In the genomic region with DNA sequence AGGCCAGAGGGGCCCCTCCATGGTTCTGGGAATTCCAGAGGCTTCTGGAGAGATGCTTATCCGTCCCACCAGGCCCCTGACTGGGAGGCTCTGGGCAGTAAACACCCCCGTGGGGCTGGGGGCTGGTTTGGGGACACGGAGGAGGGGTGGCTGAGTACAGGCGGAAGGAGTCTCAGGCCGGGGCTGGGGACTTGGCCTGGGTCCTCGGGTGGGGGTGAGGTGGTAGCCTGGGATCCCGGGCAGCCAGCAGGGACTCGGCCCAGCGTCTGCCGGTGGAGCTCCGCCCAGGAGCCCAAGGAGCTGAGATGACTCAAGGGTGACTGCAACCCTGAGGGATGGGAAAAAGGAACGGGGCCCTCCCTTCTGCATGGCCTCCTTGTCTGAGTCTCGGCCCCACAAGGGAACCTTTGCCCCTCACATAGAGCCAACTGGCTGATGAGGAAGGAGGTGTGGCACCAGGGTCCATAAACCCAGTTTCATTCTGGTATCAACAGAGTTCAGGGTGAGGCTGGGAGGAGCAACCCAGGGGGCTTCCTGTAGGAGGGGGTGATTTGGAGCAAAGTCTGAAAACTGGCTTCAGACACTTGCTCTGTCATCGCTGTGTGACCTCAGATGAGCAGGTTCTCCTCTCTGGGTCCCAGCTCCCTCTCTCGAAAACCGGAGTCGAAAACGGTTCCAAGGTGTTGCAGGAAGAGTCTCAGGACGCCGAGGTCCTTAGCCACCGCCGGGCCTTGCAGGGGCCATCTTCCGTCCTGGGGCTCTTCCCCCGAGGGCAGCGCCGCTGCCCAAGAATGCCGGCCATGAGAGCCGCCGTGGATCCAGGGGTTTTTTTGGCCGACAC, we compare ENCODE assay signal across 1 cellular context.
TF ChIP-seq lines count a peak whose summit lies in the region.

No MANE protein-coding gene starts in this region.

TF ChIP-seq in HepG2, 621 proteins besides CTCF, POLR2A, EP300 and RAD21:
- TF ChIP-seq ZMYM3 (CRISPR knock-in tag; IDR thresholded peaks at IDR 0.05): peak; percentile 93
- TF ChIP-seq ZFP36 (IDR thresholded peaks at IDR 0.05; ENCODE audit: borderline replicate concordance, low read depth, low read length, partially characterized antibody): peak; percentile 96
- TF ChIP-seq ZNF543 (CRISPR knock-in tag; IDR thresholded peaks at IDR 0.05): 0 out of 2 replicates have a peak, but pooled peaks have one; percentile 15
- TF ChIP-seq DPF2 (CRISPR knock-in tag; IDR thresholded peaks at IDR 0.05; ENCODE audit: borderline replicate concordance, low read depth): 0 out of 2 replicates have a peak, but pooled peaks have one; percentile 39
- TF ChIP-seq ZSCAN29 (CRISPR knock-in tag; conservative IDR thresholded peaks at IDR 0.05): peak; percentile 85; the same call in 1 of the 2 replicates
- peak; percentile 90 for TF ChIP-seq ZNF768 (CRISPR knock-in tag; IDR thresholded peaks at IDR 0.05)
- peak; percentile 30 for TF ChIP-seq TEAD3 (CRISPR knock-in tag; optimal IDR thresholded peaks at IDR 0.05; ENCODE audit: borderline replicate concordance)
- TF ChIP-seq ZNF280D (CRISPR knock-in tag; IDR thresholded peaks at IDR 0.05): 0 out of 2 replicates have a peak, but pooled peaks have one; percentile 44
- no peak for TF ChIP-seq RNF2 (conservative IDR thresholded peaks at IDR 0.05; ENCODE audit: low read depth)
- TF ChIP-seq RXRB (CRISPR knock-in tag; IDR thresholded peaks at IDR 0.05; ENCODE audit: borderline replicate concordance): no peak
- TF ChIP-seq, protein P1, sequence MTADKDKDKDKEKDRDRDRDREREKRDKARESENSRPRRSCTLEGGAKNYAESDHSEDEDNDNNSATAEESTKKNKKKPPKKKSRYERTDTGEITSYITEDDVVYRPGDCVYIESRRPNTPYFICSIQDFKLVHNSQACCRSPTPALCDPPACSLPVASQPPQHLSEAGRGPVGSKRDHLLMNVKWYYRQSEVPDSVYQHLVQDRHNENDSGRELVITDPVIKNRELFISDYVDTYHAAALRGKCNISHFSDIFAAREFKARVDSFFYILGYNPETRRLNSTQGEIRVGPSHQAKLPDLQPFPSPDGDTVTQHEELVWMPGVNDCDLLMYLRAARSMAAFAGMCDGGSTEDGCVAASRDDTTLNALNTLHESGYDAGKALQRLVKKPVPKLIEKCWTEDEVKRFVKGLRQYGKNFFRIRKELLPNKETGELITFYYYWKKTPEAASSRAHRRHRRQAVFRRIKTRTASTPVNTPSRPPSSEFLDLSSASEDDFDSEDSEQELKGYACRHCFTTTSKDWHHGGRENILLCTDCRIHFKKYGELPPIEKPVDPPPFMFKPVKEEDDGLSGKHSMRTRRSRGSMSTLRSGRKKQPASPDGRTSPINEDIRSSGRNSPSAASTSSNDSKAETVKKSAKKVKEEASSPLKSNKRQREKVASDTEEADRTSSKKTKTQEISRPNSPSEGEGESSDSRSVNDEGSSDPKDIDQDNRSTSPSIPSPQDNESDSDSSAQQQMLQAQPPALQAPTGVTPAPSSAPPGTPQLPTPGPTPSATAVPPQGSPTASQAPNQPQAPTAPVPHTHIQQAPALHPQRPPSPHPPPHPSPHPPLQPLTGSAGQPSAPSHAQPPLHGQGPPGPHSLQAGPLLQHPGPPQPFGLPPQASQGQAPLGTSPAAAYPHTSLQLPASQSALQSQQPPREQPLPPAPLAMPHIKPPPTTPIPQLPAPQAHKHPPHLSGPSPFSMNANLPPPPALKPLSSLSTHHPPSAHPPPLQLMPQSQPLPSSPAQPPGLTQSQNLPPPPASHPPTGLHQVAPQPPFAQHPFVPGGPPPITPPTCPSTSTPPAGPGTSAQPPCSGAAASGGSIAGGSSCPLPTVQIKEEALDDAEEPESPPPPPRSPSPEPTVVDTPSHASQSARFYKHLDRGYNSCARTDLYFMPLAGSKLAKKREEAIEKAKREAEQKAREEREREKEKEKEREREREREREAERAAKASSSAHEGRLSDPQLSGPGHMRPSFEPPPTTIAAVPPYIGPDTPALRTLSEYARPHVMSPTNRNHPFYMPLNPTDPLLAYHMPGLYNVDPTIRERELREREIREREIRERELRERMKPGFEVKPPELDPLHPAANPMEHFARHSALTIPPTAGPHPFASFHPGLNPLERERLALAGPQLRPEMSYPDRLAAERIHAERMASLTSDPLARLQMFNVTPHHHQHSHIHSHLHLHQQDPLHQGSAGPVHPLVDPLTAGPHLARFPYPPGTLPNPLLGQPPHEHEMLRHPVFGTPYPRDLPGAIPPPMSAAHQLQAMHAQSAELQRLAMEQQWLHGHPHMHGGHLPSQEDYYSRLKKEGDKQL (CRISPR knock-in tag; IDR thresholded peaks at IDR 0.05; ENCODE audit: low read depth): no peak
- no peak for TF ChIP-seq REXO4 (CRISPR knock-in tag; IDR thresholded peaks at IDR 0.05; ENCODE audit: borderline replicate concordance)
- TF ChIP-seq, protein P2, sequence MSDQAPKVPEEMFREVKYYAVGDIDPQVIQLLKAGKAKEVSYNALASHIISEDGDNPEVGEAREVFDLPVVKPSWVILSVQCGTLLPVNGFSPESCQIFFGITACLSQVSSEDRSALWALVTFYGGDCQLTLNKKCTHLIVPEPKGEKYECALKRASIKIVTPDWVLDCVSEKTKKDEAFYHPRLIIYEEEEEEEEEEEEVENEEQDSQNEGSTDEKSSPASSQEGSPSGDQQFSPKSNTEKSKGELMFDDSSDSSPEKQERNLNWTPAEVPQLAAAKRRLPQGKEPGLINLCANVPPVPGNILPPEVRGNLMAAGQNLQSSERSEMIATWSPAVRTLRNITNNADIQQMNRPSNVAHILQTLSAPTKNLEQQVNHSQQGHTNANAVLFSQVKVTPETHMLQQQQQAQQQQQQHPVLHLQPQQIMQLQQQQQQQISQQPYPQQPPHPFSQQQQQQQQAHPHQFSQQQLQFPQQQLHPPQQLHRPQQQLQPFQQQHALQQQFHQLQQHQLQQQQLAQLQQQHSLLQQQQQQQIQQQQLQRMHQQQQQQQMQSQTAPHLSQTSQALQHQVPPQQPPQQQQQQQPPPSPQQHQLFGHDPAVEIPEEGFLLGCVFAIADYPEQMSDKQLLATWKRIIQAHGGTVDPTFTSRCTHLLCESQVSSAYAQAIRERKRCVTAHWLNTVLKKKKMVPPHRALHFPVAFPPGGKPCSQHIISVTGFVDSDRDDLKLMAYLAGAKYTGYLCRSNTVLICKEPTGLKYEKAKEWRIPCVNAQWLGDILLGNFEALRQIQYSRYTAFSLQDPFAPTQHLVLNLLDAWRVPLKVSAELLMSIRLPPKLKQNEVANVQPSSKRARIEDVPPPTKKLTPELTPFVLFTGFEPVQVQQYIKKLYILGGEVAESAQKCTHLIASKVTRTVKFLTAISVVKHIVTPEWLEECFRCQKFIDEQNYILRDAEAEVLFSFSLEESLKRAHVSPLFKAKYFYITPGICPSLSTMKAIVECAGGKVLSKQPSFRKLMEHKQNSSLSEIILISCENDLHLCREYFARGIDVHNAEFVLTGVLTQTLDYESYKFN (CRISPR knock-in tag; conservative IDR thresholded peaks at IDR 0.05): peak; percentile 47; the same call in 1 of the 2 replicates
- TF ChIP-seq HIVEP1 (CRISPR knock-in tag; IDR thresholded peaks at IDR 0.05): 0 out of 2 replicates have a peak, but pooled peaks have one; percentile 56
- TF ChIP-seq U2AF1 (optimal IDR thresholded peaks at IDR 0.05; ENCODE audit: low read depth, low read length): no peak
- 0 out of 2 replicates have a peak, but pooled peaks have one; percentile 4 for TF ChIP-seq KAT8 (CRISPR knock-in tag; IDR thresholded peaks at IDR 0.05)
- 0 out of 2 replicates have a peak, but pooled peaks have one; percentile 17 for TF ChIP-seq PITX1 (CRISPR knock-in tag; IDR thresholded peaks at IDR 0.05)
- no peak for TF ChIP-seq HHEX (CRISPR knock-in tag; IDR thresholded peaks at IDR 0.05)
- TF ChIP-seq MAZ (IDR thresholded peaks at IDR 0.05; ENCODE audit: borderline replicate concordance, low read depth, low read length): 0 out of 2 replicates have a peak, but pooled peaks have one; percentile 18
- TF ChIP-seq MAZ (CRISPR knock-in tag; IDR thresholded peaks at IDR 0.05; ENCODE audit: low read depth): no peak
- TF ChIP-seq ASH2L (IDR thresholded peaks at IDR 0.05; ENCODE audit: insufficient read length, low read depth, low read length): no peak
- TF ChIP-seq HNF4A (CRISPR knock-in tag; IDR thresholded peaks at IDR 0.05): 0 out of 2 replicates have a peak, but pooled peaks have one; percentile 48
- TF ChIP-seq HOXA3 (CRISPR knock-in tag; IDR thresholded peaks at IDR 0.05): peak; percentile 20; the same call in 1 of the 2 replicates
- no peak for TF ChIP-seq SRY (CRISPR knock-in tag; IDR thresholded peaks at IDR 0.05)
- TF ChIP-seq MBD4 (IDR thresholded peaks at IDR 0.05; ENCODE audit: borderline replicate concordance, low read length): no peak
- TF ChIP-seq, protein P3, sequence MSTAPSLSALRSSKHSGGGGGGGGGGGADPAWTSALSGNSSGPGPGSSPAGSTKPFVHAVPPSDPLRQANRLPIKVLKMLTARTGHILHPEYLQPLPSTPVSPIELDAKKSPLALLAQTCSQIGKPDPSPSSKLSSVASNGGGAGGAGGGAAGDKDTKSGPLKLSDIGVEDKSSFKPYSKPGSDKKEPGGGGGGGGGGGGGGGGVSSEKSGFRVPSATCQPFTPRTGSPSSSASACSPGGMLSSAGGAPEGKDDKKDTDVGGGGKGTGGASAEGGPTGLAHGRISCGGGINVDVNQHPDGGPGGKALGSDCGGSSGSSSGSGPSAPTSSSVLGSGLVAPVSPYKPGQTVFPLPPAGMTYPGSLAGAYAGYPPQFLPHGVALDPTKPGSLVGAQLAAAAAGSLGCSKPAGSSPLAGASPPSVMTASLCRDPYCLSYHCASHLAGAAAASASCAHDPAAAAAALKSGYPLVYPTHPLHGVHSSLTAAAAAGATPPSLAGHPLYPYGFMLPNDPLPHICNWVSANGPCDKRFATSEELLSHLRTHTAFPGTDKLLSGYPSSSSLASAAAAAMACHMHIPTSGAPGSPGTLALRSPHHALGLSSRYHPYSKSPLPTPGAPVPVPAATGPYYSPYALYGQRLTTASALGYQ (CRISPR knock-in tag; IDR thresholded peaks at IDR 0.05): no peak
- TF ChIP-seq NFIB (CRISPR knock-in tag; IDR thresholded peaks at IDR 0.05; ENCODE audit: borderline replicate concordance): no peak
- no peak for TF ChIP-seq NFIC (IDR thresholded peaks at IDR 0.05; ENCODE audit: low read length)
- no peak for TF ChIP-seq SP4 (CRISPR knock-in tag; IDR thresholded peaks at IDR 0.05)
- no peak for TF ChIP-seq KLF13 (CRISPR knock-in tag; IDR thresholded peaks at IDR 0.05)
- 0 out of 2 replicates have a peak, but pooled peaks have one; percentile 26 for TF ChIP-seq MAX (IDR thresholded peaks at IDR 0.05)
- no peak for TF ChIP-seq ZNF160 (CRISPR knock-in tag; IDR thresholded peaks at IDR 0.05)
